19 cellular contexts compared by ENCODE assay signal in genomic region chr10:77829356-77829755, GRCh38.
DNase-seq lines count a peak whose midpoint lies in the region; ATAC-seq, FAIRE-seq and TF ChIP-seq lines count a peak whose summit lies in the region.
"Had no signal": no experiment of that assay in that cellular context is flagged by ENCODE, and none has a peak within 500 bp of the region (broad histone marks: within the 10 kb centered on the region; RNA-seq: fewer than 3 reads in every experiment).

No MANE protein-coding gene starts in this region.

- DNase-seq in stimulated activated naive CD8-positive, alpha-beta T cell treated with anti-CD3 and anti-CD28 coated beads, Interleukin-15, amount 100 ng/mL, for 72 hours = no peak
- DNase-seq in stimulated activated naive CD8-positive, alpha-beta T cell treated with anti-CD3 and anti-CD28 coated beads, Interleukin-15, Interleukin-2, amounts not matched to agents 100 U/mL and 50 U/mL, for 24 hours = no peak
- peak; percentile 85 for DNase-seq in chondrocyte (ENCODE audit: low spot score)
- DNase-seq in urothelium cell line (ENCODE audit: low spot score) = no peak
- DNase-seq in HuH-7.5 (ENCODE audit: low spot score) = no peak
- DNase-seq: Caco-2; CD4-positive, CD25-positive, alpha-beta regulatory T cell; CD8-positive, alpha-beta T cell; DMS153; EL; GDM1; GOT3; HCEC 1CT had no signal

- H3K27ac Mint-ChIP-seq in stimulated activated naive CD8-positive, alpha-beta T cell treated with anti-CD3 and anti-CD28 coated beads, Interleukin-15, amount 100 ng/mL, for 72 hours = peak overlapping the region; percentile 13 to 43
- no peak overlapping the region for H3K27ac Mint-ChIP-seq in chondrocyte (ENCODE audit: unreplicated experiment)
- H3K27ac Mint-ChIP-seq: B cell; CD8-positive, alpha-beta T cell had no signal

- no peak for TF ChIP-seq CTCF in chondrocyte (IDR thresholded peaks at IDR 0.05)

- H3K4me3 Mint-ChIP-seq in stimulated activated naive CD8-positive, alpha-beta T cell treated with anti-CD3 and anti-CD28 coated beads, Interleukin-15, amount 100 ng/mL, for 72 hours = no peak overlapping the region
- H3K4me3 Mint-ChIP-seq in chondrocyte (ENCODE audit: unreplicated experiment) = no peak overlapping the region
- H3K4me3 Mint-ChIP-seq: B cell; CD4-positive, CD25-positive, alpha-beta regulatory T cell; CD8-positive, alpha-beta T cell had no signal

- peaks cover 6% of the 10 kb centered on the region for H3K4me1 Mint-ChIP-seq in stimulated activated naive CD8-positive, alpha-beta T cell treated with anti-CD3 and anti-CD28 coated beads, Interleukin-15, amount 100 ng/mL, for 72 hours
- H3K4me1 Mint-ChIP-seq in chondrocyte (ENCODE audit: low read depth) = peaks cover 6% of the 10 kb centered on the region
- H3K4me1 Mint-ChIP-seq: B cell had no signal

- FAIRE-seq in urothelium cell line (lab: Jason Lieb, UNC) = peak; percentile 9
- FAIRE-seq: A204.1, GM12891, GM18507, H54 had no signal

- ATAC-seq in stimulated activated naive CD8-positive, alpha-beta T cell treated with anti-CD3 and anti-CD28 coated beads, Interleukin-15, amount 100 ng/mL, for 72 hours = no peak
- no peak for ATAC-seq in stimulated activated naive CD8-positive, alpha-beta T cell treated with anti-CD3 and anti-CD28 coated beads, Interleukin-15, Interleukin-2, amounts not matched to agents 100 U/mL and 50 U/mL, for 24 hours
- ATAC-seq in GM21717 (IDR thresholded peaks at IDR 0.05; ENCODE audit: unreplicated experiment) = no peak
- ATAC-seq: CD8-positive, alpha-beta T cell had no signal

- peaks cover 19% of the 10 kb centered on the region for H3K36me3 Mint-ChIP-seq in chondrocyte (ENCODE audit: low read depth)
- H3K36me3 Mint-ChIP-seq: CD4-positive, CD25-positive, alpha-beta regulatory T cell; CD8-positive, alpha-beta T cell had no signal

- H3K27me3 Mint-ChIP-seq in stimulated activated naive CD8-positive, alpha-beta T cell treated with anti-CD3 and anti-CD28 coated beads, Interleukin-15, amount 100 ng/mL, for 72 hours = no peaks in the 10 kb centered on the region
- H3K27me3 Mint-ChIP-seq in chondrocyte (ENCODE audit: low read depth) = no peaks in the 10 kb centered on the region
- H3K27me3 Mint-ChIP-seq: B cell; CD4-positive, CD25-positive, alpha-beta regulatory T cell had no signal

- no peaks in the 10 kb centered on the region for H3K9me3 Mint-ChIP-seq in stimulated activated naive CD8-positive, alpha-beta T cell treated with anti-CD3 and anti-CD28 coated beads, Interleukin-15, amount 100 ng/mL, for 72 hours
- no peaks in the 10 kb centered on the region for H3K9me3 Mint-ChIP-seq in chondrocyte (ENCODE audit: low read depth)
- H3K9me3 Mint-ChIP-seq: CD4-positive, CD25-positive, alpha-beta regulatory T cell; CD8-positive, alpha-beta T cell had no signal
